In the genomic region with DNA sequence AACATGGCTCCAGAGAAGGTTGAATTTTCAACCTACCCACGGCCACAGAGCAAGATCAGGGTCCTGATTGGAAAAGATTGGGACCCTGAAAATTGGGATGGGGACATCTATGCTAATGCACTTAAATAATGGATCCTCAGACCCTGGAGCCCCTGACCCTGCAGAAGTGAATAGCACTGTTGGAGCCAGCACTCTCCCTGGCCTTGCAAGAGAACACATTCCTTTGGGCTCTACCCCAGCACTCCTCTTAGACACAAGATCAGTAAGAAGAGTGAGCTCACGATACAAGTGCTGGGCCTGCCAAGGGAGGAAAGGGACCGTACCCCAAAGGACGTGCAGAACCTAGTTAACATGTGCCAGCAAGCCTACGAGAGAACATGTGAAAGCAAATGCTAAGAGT, we compare ENCODE assay signal across 28 cellular contexts. TPM values are rescaled to one million over a fixed set of nuclear protein-coding genes. Genes with fewer than 3 reads are reported as not detected.
"Had no signal": no experiment of that assay in that cellular context is flagged by ENCODE, and none has a peak within 500 bp of the region (broad histone marks: within the 10 kb centered on the region; RNA-seq: fewer than 3 reads in every experiment).

No MANE protein-coding gene starts in this region.

- H3K4me1 Mint-ChIP-seq: natural killer cell, nephron progenitor cell had no signal

- FAIRE-seq: kidney had no signal

- DNase-seq: kidney; left colon; left lung; lower lobe of right lung; mammary epithelial cell; mesenchymal stem cell; naive B cell; natural killer cell; nephron progenitor cell; ovary; right lobe of liver; stimulated activated CD4-positive, alpha-beta T cell treated with anti-CD3 and anti-CD28 coated beads, Interleukin-1b, Interleukin-23, amount 100 ng/mL, for 48 hours; stimulated activated CD4-positive, alpha-beta T cell treated with anti-CD3 and anti-CD28 coated beads, Interleukin-2, amount 100 ng/mL, for 48 hours; stimulated activated CD4-positive, alpha-beta T cell treated with anti-CD3 and anti-CD28 coated beads, Interleukin-4, amount 100 ng/mL, for 4 hours; stimulated activated CD8-positive, alpha-beta memory T cell treated with anti-CD3 and anti-CD28 coated beads, Interleukin-4, amount 100 ng/mL, for 48 hours; stimulated activated naive CD4-positive, alpha-beta T cell treated with Interleukin-2 at 50 U/mL for 16 hours; stimulated activated naive CD8-positive, alpha-beta T cell treated with anti-CD3 and anti-CD28 coated beads, Interleukin-15, amount 100 ng/mL, for 72 hours; substantia nigra; upper lobe of left lung had no signal

- H3K4me1 ChIP-seq: left lung, lower lobe of right lung, right atrium auricular region, tibial nerve, upper lobe of left lung, vagina had no signal

- H3K27me3 ChIP-seq: left lung, ovary, right atrium auricular region, right lobe of liver, tibial nerve, upper lobe of left lung, vagina had no signal

- H3K4me3 ChIP-seq: left lung, lower lobe of right lung, ovary, right atrium auricular region, right lobe of liver, smooth muscle cell, tibial nerve, upper lobe of left lung, vagina had no signal

- H3K27ac Mint-ChIP-seq: naive B cell; natural killer cell; nephron progenitor cell; progenitor cell of endocrine pancreas; stimulated activated memory B cell treated with anti-CD40 and anti-IgM and Interleukin-4, amounts not matched to agents 10 μg/mL and 1 μg/mL and 100 μg/mL, for 72 hours; stimulated activated naive CD8-positive, alpha-beta T cell treated with anti-CD3 and anti-CD28 coated beads, Interleukin-15, amount 100 ng/mL, for 72 hours had no signal

- ATAC-seq: left colon; left lung; lower lobe of right lung; natural killer cell; right lobe of liver; stimulated activated memory B cell treated with anti-CD40 and anti-IgM and Interleukin-4, amounts not matched to agents 10 μg/mL and 1 μg/mL and 100 μg/mL, for 72 hours; stimulated activated naive CD8-positive, alpha-beta T cell treated with anti-CD3 and anti-CD28 coated beads, Interleukin-15, amount 100 ng/mL, for 72 hours had no signal

- H3K9me3 ChIP-seq: left lung, lower lobe of right lung, ovary, right atrium auricular region, right lobe of liver, tibial nerve, upper lobe of left lung, vagina had no signal

- H3K4me3 Mint-ChIP-seq: naive B cell; natural killer cell; nephron progenitor cell; stimulated activated memory B cell treated with anti-CD40 and anti-IgM and Interleukin-4, amounts not matched to agents 10 μg/mL and 1 μg/mL and 100 μg/mL, for 72 hours; stimulated activated naive CD8-positive, alpha-beta T cell treated with anti-CD3 and anti-CD28 coated beads, Interleukin-15, amount 100 ng/mL, for 72 hours had no signal

- H3K36me3 Mint-ChIP-seq: naive B cell; natural killer cell; stimulated activated memory B cell treated with anti-CD40 and anti-IgM and Interleukin-4, amounts not matched to agents 10 μg/mL and 1 μg/mL and 100 μg/mL, for 72 hours had no signal

- H3K27me3 Mint-ChIP-seq: naive B cell, progenitor cell of endocrine pancreas had no signal

- H3K36me3 ChIP-seq: left lung, lower lobe of right lung, ovary, right atrium auricular region, right lobe of liver, tibial nerve, upper lobe of left lung, vagina had no signal

- H3K9me3 Mint-ChIP-seq: naive B cell; natural killer cell; nephron progenitor cell; stimulated activated memory B cell treated with anti-CD40 and anti-IgM and Interleukin-4, amounts not matched to agents 10 μg/mL and 1 μg/mL and 100 μg/mL, for 72 hours; stimulated activated naive CD8-positive, alpha-beta T cell treated with anti-CD3 and anti-CD28 coated beads, Interleukin-15, amount 100 ng/mL, for 72 hours had no signal

- H3K27ac ChIP-seq: left lung, lower lobe of right lung, ovary, right atrium auricular region, right lobe of liver, tibial nerve, upper lobe of left lung, vagina had no signal

- H3K4me2 ChIP-seq: smooth muscle cell had no signal

RNA-seq across cellular contexts. Expression of gene CXCL13, which starts 19.9 kb away (rescaled TPM):
- total RNA-seq: lower lobe of right lung, mammary epithelial cell, natural killer cell, progenitor cell of endocrine pancreas, pulmonary artery endothelial cell, renal cortical epithelial cell, right atrium auricular region, smooth muscle cell, temporal lobe, vagina had no signal
- polyA plus RNA-seq: mammary epithelial cell, smooth muscle cell had no signal
